25 cellular contexts compared by ENCODE assay signal in genomic region chr21:16911166-16911607, GRCh38.
"Had no signal": no experiment of that assay in that cellular context is flagged by ENCODE, and none has a peak within 500 bp of the region (broad histone marks: within the 10 kb centered on the region; RNA-seq: fewer than 3 reads in every experiment).

No MANE protein-coding gene starts in this region.

- ATAC-seq: activated T-helper 17 cell treated with anti-CD3 and anti-CD28 coated beads, Interleukin-2, amount 50 U/mL, for 72 hours had no signal

- H3K27ac Mint-ChIP-seq: activated CD4-positive, alpha-beta memory T cell treated with anti-CD3 and anti-CD28 coated beads, Interleukin-2, amount 10 ng/mL, durations not matched to agents 7 days and 5 days; activated CD4-positive, alpha-beta T cell treated with anti-CD3 and anti-CD28 coated beads, Interleukin-2, amount 10 ng/mL, durations not matched to agents 7 days and 5 days; activated naive CD4-positive, alpha-beta T cell treated with anti-CD3 and anti-CD28 coated beads for 36 hours; activated naive CD8-positive, alpha-beta T cell; activated T-helper 17 cell treated with anti-CD3 and anti-CD28 coated beads, Interleukin-2, amount 50 U/mL, for 72 hours had no signal

- H3K4me3 Mint-ChIP-seq: activated CD4-positive, alpha-beta memory T cell treated with anti-CD3 and anti-CD28 coated beads, Interleukin-2, amount 10 ng/mL, durations not matched to agents 7 days and 5 days; activated CD4-positive, alpha-beta T cell treated with anti-CD3 and anti-CD28 coated beads, Interleukin-2, amount 10 ng/mL, durations not matched to agents 7 days and 5 days; activated naive CD4-positive, alpha-beta T cell treated with anti-CD3 and anti-CD28 coated beads for 36 hours; activated naive CD8-positive, alpha-beta T cell; activated T-helper 17 cell treated with anti-CD3 and anti-CD28 coated beads, Interleukin-2, amount 50 U/mL, for 72 hours had no signal

- H3K4me3 ChIP-seq: Peyer's patch, SJCRH30 had no signal

- H3K9me3 ChIP-seq: Peyer's patch, SJCRH30 had no signal

- H3K4me1 ChIP-seq: Peyer's patch, SJCRH30 had no signal

- H3K36me3 ChIP-seq: Peyer's patch, SJCRH30 had no signal

- H3K27me3 Mint-ChIP-seq: activated CD4-positive, alpha-beta memory T cell treated with anti-CD3 and anti-CD28 coated beads, Interleukin-2, amount 10 ng/mL, durations not matched to agents 7 days and 5 days; activated CD4-positive, alpha-beta T cell treated with anti-CD3 and anti-CD28 coated beads, Interleukin-2, amount 10 ng/mL, durations not matched to agents 7 days and 5 days; activated naive CD8-positive, alpha-beta T cell; activated T-helper 17 cell treated with anti-CD3 and anti-CD28 coated beads, Interleukin-2, amount 50 U/mL, for 72 hours had no signal

- H3K27ac ChIP-seq: Peyer's patch, RWPE1, SJCRH30, VCaP had no signal

- H3K27me3 ChIP-seq: Peyer's patch, SJCRH30 had no signal

- H3K4me1 Mint-ChIP-seq: activated CD4-positive, alpha-beta memory T cell treated with anti-CD3 and anti-CD28 coated beads, Interleukin-2, amount 10 ng/mL, durations not matched to agents 7 days and 5 days; activated CD4-positive, alpha-beta T cell treated with anti-CD3 and anti-CD28 coated beads, Interleukin-2, amount 10 ng/mL, durations not matched to agents 7 days and 5 days; activated T-helper 17 cell treated with anti-CD3 and anti-CD28 coated beads, Interleukin-2, amount 50 U/mL, for 72 hours had no signal

- DNase-seq: activated CD4-positive, alpha-beta memory T cell treated with anti-CD3 and anti-CD28 coated beads, Interleukin-2, amount 10 ng/mL, durations not matched to agents 7 days and 5 days; activated CD4-positive, alpha-beta T cell treated with anti-CD3 and anti-CD28 coated beads, Interleukin-2, amount 10 ng/mL, durations not matched to agents 7 days and 5 days; activated CD4-positive, CD25-positive, alpha-beta regulatory T cell; activated gamma-delta T cell; activated naive CD4-positive, alpha-beta T cell treated with anti-CD3 and anti-CD28 coated beads for 36 hours; activated T-cell treated with anti-CD3 and anti-CD28 coated beads for 4 hours; activated T-cell treated with anti-CD3 and anti-CD28 coated beads, Interleukin-2, amount 50 U/mL, for 48 hours; anterior cingulate cortex; IMR-90; Kasumi-1; KBM-7; NCI-H146; NCI-H187 treated with DMSO at 0.1 percent for 48 hours; NCI-H2171 treated with DMSO at 0.1 percent for 48 hours; NCI-H226; NCI-H526 treated with DMSO at 0.1 percent for 48 hours; NK-92 treated with Interleukin-12 subunit alpha and Interleukin-12 subunit beta, amount 100 ng/mL, for 24 hours; Peyer's patch; Right ventricle myocardium superior; SJCRH30; T-helper 1 cell had no signal

- H3K36me3 Mint-ChIP-seq: activated naive CD8-positive, alpha-beta T cell had no signal
